In the genomic region with DNA sequence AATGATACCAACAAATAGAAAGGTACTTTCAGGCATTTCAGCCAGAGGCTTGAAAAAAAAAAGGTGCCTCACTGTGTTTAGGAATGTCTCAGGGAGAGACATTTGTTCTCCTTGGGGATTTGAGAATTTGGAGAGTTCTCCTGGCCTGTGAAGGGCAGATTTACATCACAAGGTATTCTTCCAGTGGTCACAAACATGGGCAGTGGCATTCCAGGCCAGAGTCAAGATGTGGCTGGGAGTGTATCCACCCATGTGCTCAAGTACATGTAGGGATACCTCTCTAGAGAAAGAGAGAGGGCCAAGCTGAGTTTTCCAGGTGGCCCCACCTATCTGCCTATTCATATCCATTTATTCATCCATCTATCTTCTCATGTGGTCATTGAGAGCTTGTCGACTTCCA, we compare ENCODE assay signal across 29 cellular contexts.
"Had no signal": no experiment of that assay in that cellular context is flagged by ENCODE, and none has a peak within 500 bp of the region (broad histone marks: within the 10 kb centered on the region; RNA-seq: fewer than 3 reads in every experiment).

No MANE protein-coding gene starts in this region.

- H3K36me3 ChIP-seq: heart right ventricle, pancreas, prostate gland, stomach, thyroid gland, transverse colon, upper lobe of left lung had no signal

- H3K36me3 Mint-ChIP-seq: natural killer cell treated with Interleukin-12 subunit alpha and Interleukin-12 subunit beta and Interleukin-15 and Interleukin-18, amount 100 ng/mL, for 72 hours; stimulated activated naive B cell treated with anti-CD40 and anti-IgM and Interleukin-4, amounts not matched to agents 10 μg/mL and 1 μg/mL and 100 μg/mL, for 72 hours had no signal

- H3K27me3 Mint-ChIP-seq: natural killer cell treated with Interleukin-12 subunit alpha and Interleukin-12 subunit beta and Interleukin-15 and Interleukin-18, amount 100 ng/mL, for 72 hours had no signal

- H3K27me3 ChIP-seq: heart right ventricle, hepatocyte, pancreas, stomach, testis, thyroid gland, transverse colon, upper lobe of left lung had no signal

- H3K4me3 Mint-ChIP-seq: mesothelial cell of epicardium; naive thymus-derived CD4-positive, alpha-beta T cell; natural killer cell treated with Interleukin-12 subunit alpha and Interleukin-12 subunit beta and Interleukin-15 and Interleukin-18, amount 100 ng/mL, for 72 hours; stimulated activated naive B cell treated with anti-CD40 and anti-IgM and Interleukin-4, amounts not matched to agents 10 μg/mL and 1 μg/mL and 100 μg/mL, for 72 hours had no signal

- ATAC-seq: heart right ventricle; left cardiac atrium; left lobe of liver; naive thymus-derived CD4-positive, alpha-beta T cell; natural killer cell treated with Interleukin-12 subunit alpha and Interleukin-12 subunit beta and Interleukin-15 and Interleukin-18, amount 100 ng/mL, for 72 hours; right cardiac atrium; sciatic nerve; stimulated activated naive B cell treated with anti-CD40 and anti-IgM and Interleukin-4, amounts not matched to agents 10 μg/mL and 1 μg/mL and 100 μg/mL, for 72 hours; stimulated activated naive CD8-positive, alpha-beta T cell treated with anti-CD3 and anti-CD28 coated beads, Interleukin-15, Interleukin-2, amounts not matched to agents 100 U/mL and 50 U/mL, for 24 hours had no signal

- H3K4me3 ChIP-seq: heart right ventricle, hepatocyte, lung, pancreas, prostate gland, skin epidermis, stomach, testis, thyroid gland, transverse colon, upper lobe of left lung had no signal

- H3K27ac ChIP-seq: heart right ventricle, hepatocyte, pancreas, prostate gland, skin epidermis, stomach, testis, thyroid gland, transverse colon, upper lobe of left lung had no signal

- DNase-seq: heart right ventricle; kidney glomerular epithelial cell; left cardiac atrium; mesendoderm; naive thymus-derived CD4-positive, alpha-beta T cell; nucleus accumbens; pancreas; posterior cingulate gyrus; retina; right cardiac atrium; stimulated activated CD4-positive, alpha-beta T cell treated with anti-CD3 and anti-CD28 coated beads, Interleukin-12 subunit alpha, Interleukin-12 subunit beta, amount 100 ng/mL, for 4 hours; stimulated activated CD4-positive, alpha-beta T cell treated with anti-CD3 and anti-CD28 coated beads, Interleukin-15, amount 100 ng/mL, for 24 hours; stimulated activated CD4-positive, alpha-beta T cell treated with anti-CD3 and anti-CD28 coated beads, Interleukin-2, amount 100 ng/mL, for 24 hours; stimulated activated CD4-positive, alpha-beta T cell treated with anti-CD3 and anti-CD28 coated beads, Interleukin-4, amount 100 ng/mL, for 1 hour; stimulated activated naive B cell treated with anti-CD40 and anti-IgM and Interleukin-4, amounts not matched to agents 10 μg/mL and 1 μg/mL and 100 μg/mL, for 72 hours; stimulated activated naive CD8-positive, alpha-beta T cell treated with anti-CD3 and anti-CD28 coated beads, Interleukin-15, Interleukin-2, amounts not matched to agents 100 U/mL and 50 U/mL, for 24 hours; stomach; testis; thyroid gland; transverse colon; upper lobe of left lung had no signal

- H3K27ac Mint-ChIP-seq: mesothelial cell of epicardium; naive thymus-derived CD4-positive, alpha-beta T cell; natural killer cell treated with Interleukin-12 subunit alpha and Interleukin-12 subunit beta and Interleukin-15 and Interleukin-18, amount 100 ng/mL, for 72 hours; stimulated activated naive B cell treated with anti-CD40 and anti-IgM and Interleukin-4, amounts not matched to agents 10 μg/mL and 1 μg/mL and 100 μg/mL, for 72 hours had no signal

- H3K9me3 Mint-ChIP-seq: natural killer cell treated with Interleukin-12 subunit alpha and Interleukin-12 subunit beta and Interleukin-15 and Interleukin-18, amount 100 ng/mL, for 72 hours had no signal

- H3K4me1 Mint-ChIP-seq: naive thymus-derived CD4-positive, alpha-beta T cell; stimulated activated naive B cell treated with anti-CD40 and anti-IgM and Interleukin-4, amounts not matched to agents 10 μg/mL and 1 μg/mL and 100 μg/mL, for 72 hours had no signal

- H3K9me3 ChIP-seq: pancreas, prostate gland, testis, thyroid gland, transverse colon had no signal

- H3K4me1 ChIP-seq: testis had no signal
